17 cellular contexts compared by ENCODE assay signal in the genomic region with DNA sequence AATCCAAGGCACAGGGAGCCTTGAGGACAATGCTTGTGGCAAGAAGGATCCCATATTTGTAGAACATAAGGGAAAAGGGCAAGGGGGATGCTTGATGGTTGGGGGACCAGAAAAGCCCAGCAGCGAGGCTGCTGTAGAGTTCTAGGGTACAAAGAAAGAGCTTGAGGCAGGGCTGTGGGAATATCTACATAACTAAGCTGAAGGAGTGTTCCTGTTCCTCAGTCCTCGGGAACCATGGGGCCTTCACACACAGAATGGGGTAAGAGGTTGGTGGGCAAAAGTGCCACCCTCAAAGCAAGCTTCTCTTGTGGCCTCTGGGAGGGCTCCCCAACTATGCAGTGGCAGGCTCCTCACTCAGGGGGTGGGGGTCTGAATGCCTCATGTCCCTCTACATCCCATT. TPM values are rescaled to one million over a fixed set of nuclear protein-coding genes. Genes with fewer than 3 reads are reported as not detected.
DNase-seq lines count a peak whose midpoint lies in the region; ATAC-seq and TF ChIP-seq lines count a peak whose summit lies in the region.
"Had no signal": no experiment of that assay in that cellular context is flagged by ENCODE, and none has a peak within 500 bp of the region (broad histone marks: within the 10 kb centered on the region; RNA-seq: fewer than 3 reads in every experiment).

No MANE protein-coding gene starts in this region.

- no peaks in the 10 kb centered on the region for H3K9me2 ChIP-seq in GM23338 (ENCODE audit: insufficient read depth)

- no peak overlapping the region for H3K4me3 Mint-ChIP-seq in GM23338
- H3K4me3 Mint-ChIP-seq in WTC11, result no peak overlapping the region
- H3K4me3 Mint-ChIP-seq: CD4-positive, alpha-beta T cell had no signal

- H2AFZ ChIP-seq in GM23338, result no peak overlapping the region
- H2AFZ ChIP-seq: GM23248 had no signal

- CTCF ChIA-PET in WTC11 (lab: Charles Lee), result interaction anchor here (0.6 to 1.2 kb wide), 3 partner anchors 17 to 278 kb away, joined by 3 to 4 read pairs (median 3); no protein-coding TSS in a partner anchor

- H3K4me3 ChIP-seq in GM23338, result no peak overlapping the region
- peak overlapping the region in 2 of 59 donors; percentile 27 to 32 for H3K4me3 ChIP-seq in dorsolateral prefrontal cortex
- no peak overlapping the region for H3K4me3 ChIP-seq in breast epithelium
- H3K4me3 ChIP-seq: A549, GM23248, K562 had no signal

- H3K79me2 ChIP-seq in GM23338 (replicated peaks; ENCODE audit: insufficient read depth), result no peaks in the 10 kb centered on the region

- POLR2A ChIA-PET in WTC11 (lab: Charles Lee), result interaction anchor here (0.6 kb wide), 1 partner anchor 23 kb away, joined by 6 read pairs; no protein-coding TSS in a partner anchor

- H3F3A ChIP-seq in GM23338 (replicated peaks; ENCODE audit: low read depth), result no peaks in the 10 kb centered on the region

- peaks cover 27% of the 10 kb centered on the region for H3K4me1 ChIP-seq in GM23338 (ENCODE audit: insufficient read depth)
- no peaks in the 10 kb centered on the region for H3K4me1 ChIP-seq in breast epithelium
- H3K4me1 ChIP-seq: A549, Caco-2 had no signal

- no peaks in the 10 kb centered on the region for H4K20me1 ChIP-seq in GM23338 (replicated peaks; ENCODE audit: insufficient read depth)

- no peak for TF ChIP-seq CTCF in GM23338 (conservative IDR thresholded peaks at IDR 0.05; ENCODE audit: low read depth in 2 of 2)
- no peak for TF ChIP-seq CTCF in WTC11 (IDR thresholded peaks at IDR 0.05)
- TF ChIP-seq CTCF in dorsolateral prefrontal cortex (IDR thresholded peaks at IDR 0.05 in 54 of 56, conservative IDR thresholded peaks at IDR 0.05 in 2 of 56; ENCODE audit: low read depth in 1 of 56, partially characterized antibody in 56 of 56), result no peak
- no peak for TF ChIP-seq CTCF in breast epithelium (IDR thresholded peaks at IDR 0.05)

- H3K4me2 ChIP-seq in GM23338, result peak overlapping the region; percentile 2
- H3K4me2 ChIP-seq: A549 had no signal

- H3K36me3 ChIP-seq in GM23338 (ENCODE audit: insufficient read depth) (no peaks in the 10 kb centered on the region), breast epithelium (no peaks in the 10 kb centered on the region)

- H3K36me3 Mint-ChIP-seq in GM23338 (ENCODE audit: low read depth) (peaks cover 10% of the 10 kb centered on the region; the same call in 2 of the 3 replicates), WTC11 (peaks cover 13% of the 10 kb centered on the region)

- H3K27ac ChIP-seq in GM23338 (ENCODE audit: low read depth), result peak overlapping the region; percentile 32; the same call in 1 of the 2 replicates
- H3K27ac ChIP-seq in dorsolateral prefrontal cortex, result peak overlapping the region in 50 of 59 donors; percentile 4 to 97 (median 76)
- H3K27ac ChIP-seq in substantia nigra (ENCODE audit: low read depth, low read length, poor library complexity, severe bottlenecking), result peak overlapping the region; percentile 69
- H3K27ac ChIP-seq in breast epithelium, result no peak overlapping the region
- H3K27ac ChIP-seq: 22Rv1, A549, C4-2B, GM23248 had no signal

- peak overlapping the region; percentile 31 for H3K27ac Mint-ChIP-seq in GM23338
- H3K27ac Mint-ChIP-seq in WTC11, result peak overlapping the region; percentile 87
- H3K27ac Mint-ChIP-seq: CD4-positive, alpha-beta T cell had no signal

- H3K27me3 ChIP-seq in GM23338 (ENCODE audit: insufficient read depth) (peaks cover under 1% of the 10 kb centered on the region; the same call in 1 of the 2 replicates), dorsolateral prefrontal cortex (peaks cover 0 to 28% (median 0%) of the 10 kb centered on the region in 45 donors), breast epithelium (no peaks in the 10 kb centered on the region)

- intact Hi-C loops in dorsolateral prefrontal cortex (cut with DNase I) (no loop called here), left colon (cut with DNase I, micrococcal nuclease) (no loop called here), breast epithelium (cut with DNase I; ENCODE audit: low total_unique reads) (no loop called here)

- H3K27me3 Mint-ChIP-seq in GM23338 (ENCODE audit: insufficient read depth, low read depth, poor library complexity) (peaks cover 5% of the 10 kb centered on the region), WTC11 (ENCODE audit: low read depth) (0 out of 2 replicates have a peak, but pooled peaks cover 4% of the 10 kb centered on the region)

- no peaks in the 10 kb centered on the region for H3K9me3 ChIP-seq in breast epithelium
- H3K9me3 ChIP-seq: A549 had no signal

- H3K9me3 Mint-ChIP-seq in GM23338 (peaks cover 13% of the 10 kb centered on the region; the same call in 2 of the 3 replicates), WTC11 (peaks cover 15% of the 10 kb centered on the region)
- H3K9me3 Mint-ChIP-seq: CD4-positive, alpha-beta T cell had no signal

- H3K4me1 Mint-ChIP-seq in GM23338 (peaks cover 25% of the 10 kb centered on the region), WTC11 (peaks cover 37% of the 10 kb centered on the region)

- TF ChIP-seq POLR2A in breast epithelium (IDR thresholded peaks at IDR 0.05), result no peak

- ATAC-seq in GM23338, result peak; percentile 57
- peak; percentile 57 for ATAC-seq in WTC11
- ATAC-seq in HG03095 (IDR thresholded peaks at IDR 0.05; ENCODE audit: unreplicated experiment), result no peak
- ATAC-seq in left colon, result no peak
- ATAC-seq: A549, K562 had no signal

- DNase-seq in GM23338 (ENCODE audit: low spot score) (no peak), WTC11 (ENCODE audit: low spot score) (no peak), dorsolateral prefrontal cortex (no peak), substantia nigra (lab: John Stamatoyannopoulos, UW) (no peak), left colon (no peak), breast epithelium (ENCODE audit: low spot score in 2 of 2) (no peak)
- DNase-seq: AML-193; Caco-2; CD4-positive, alpha-beta T cell; GM23248; H7; IMR-90 had no signal

TF ChIP-seq in GM23338, 12 proteins besides CTCF, POLR2A, EP300 and RAD21:
- TF ChIP-seq POLR2AphosphoS5 (IDR thresholded peaks at IDR 0.05; ENCODE audit: low read depth) (no peak), JUNB (IDR thresholded peaks at IDR 0.05; ENCODE audit: unreplicated experiment) (no peak), STAT1 (IDR thresholded peaks at IDR 0.05; ENCODE audit: unreplicated experiment) (no peak), CREB1 (CRISPR knock-in tag; IDR thresholded peaks at IDR 0.05; ENCODE audit: low read depth) (no peak)
TF ChIP-seq in GM23338: peak in this region for 0.

TF ChIP-seq in WTC11, 78 proteins besides CTCF, POLR2A, EP300 and RAD21 (continues in another document):
- TF ChIP-seq, protein P1, sequence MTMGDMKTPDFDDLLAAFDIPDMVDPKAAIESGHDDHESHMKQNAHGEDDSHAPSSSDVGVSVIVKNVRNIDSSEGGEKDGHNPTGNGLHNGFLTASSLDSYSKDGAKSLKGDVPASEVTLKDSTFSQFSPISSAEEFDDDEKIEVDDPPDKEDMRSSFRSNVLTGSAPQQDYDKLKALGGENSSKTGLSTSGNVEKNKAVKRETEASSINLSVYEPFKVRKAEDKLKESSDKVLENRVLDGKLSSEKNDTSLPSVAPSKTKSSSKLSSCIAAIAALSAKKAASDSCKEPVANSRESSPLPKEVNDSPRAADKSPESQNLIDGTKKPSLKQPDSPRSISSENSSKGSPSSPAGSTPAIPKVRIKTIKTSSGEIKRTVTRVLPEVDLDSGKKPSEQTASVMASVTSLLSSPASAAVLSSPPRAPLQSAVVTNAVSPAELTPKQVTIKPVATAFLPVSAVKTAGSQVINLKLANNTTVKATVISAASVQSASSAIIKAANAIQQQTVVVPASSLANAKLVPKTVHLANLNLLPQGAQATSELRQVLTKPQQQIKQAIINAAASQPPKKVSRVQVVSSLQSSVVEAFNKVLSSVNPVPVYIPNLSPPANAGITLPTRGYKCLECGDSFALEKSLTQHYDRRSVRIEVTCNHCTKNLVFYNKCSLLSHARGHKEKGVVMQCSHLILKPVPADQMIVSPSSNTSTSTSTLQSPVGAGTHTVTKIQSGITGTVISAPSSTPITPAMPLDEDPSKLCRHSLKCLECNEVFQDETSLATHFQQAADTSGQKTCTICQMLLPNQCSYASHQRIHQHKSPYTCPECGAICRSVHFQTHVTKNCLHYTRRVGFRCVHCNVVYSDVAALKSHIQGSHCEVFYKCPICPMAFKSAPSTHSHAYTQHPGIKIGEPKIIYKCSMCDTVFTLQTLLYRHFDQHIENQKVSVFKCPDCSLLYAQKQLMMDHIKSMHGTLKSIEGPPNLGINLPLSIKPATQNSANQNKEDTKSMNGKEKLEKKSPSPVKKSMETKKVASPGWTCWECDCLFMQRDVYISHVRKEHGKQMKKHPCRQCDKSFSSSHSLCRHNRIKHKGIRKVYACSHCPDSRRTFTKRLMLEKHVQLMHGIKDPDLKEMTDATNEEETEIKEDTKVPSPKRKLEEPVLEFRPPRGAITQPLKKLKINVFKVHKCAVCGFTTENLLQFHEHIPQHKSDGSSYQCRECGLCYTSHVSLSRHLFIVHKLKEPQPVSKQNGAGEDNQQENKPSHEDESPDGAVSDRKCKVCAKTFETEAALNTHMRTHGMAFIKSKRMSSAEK (CRISPR knock-in tag; IDR thresholded peaks at IDR 0.05; ENCODE audit: borderline replicate concordance), result no peak
- TF ChIP-seq GABPB1 (CRISPR knock-in tag; IDR thresholded peaks at IDR 0.05), result no peak
- TF ChIP-seq NFE2L1 (CRISPR knock-in tag; IDR thresholded peaks at IDR 0.05), result no peak
- TF ChIP-seq, protein P2, sequence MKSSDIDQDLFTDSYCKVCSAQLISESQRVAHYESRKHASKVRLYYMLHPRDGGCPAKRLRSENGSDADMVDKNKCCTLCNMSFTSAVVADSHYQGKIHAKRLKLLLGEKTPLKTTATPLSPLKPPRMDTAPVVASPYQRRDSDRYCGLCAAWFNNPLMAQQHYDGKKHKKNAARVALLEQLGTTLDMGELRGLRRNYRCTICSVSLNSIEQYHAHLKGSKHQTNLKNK (CRISPR knock-in tag; IDR thresholded peaks at IDR 0.05), result no peak
- TF ChIP-seq SOX15 (CRISPR knock-in tag; IDR thresholded peaks at IDR 0.05), result no peak
- no peak for TF ChIP-seq ZNF121 (CRISPR knock-in tag; IDR thresholded peaks at IDR 0.05)
- no peak for TF ChIP-seq ZNF317 (CRISPR knock-in tag; IDR thresholded peaks at IDR 0.05; ENCODE audit: borderline replicate concordance, low read depth)

RNA-seq across cellular contexts. Expression of a gene that starts 6.5 kb away (rescaled TPM):
- total RNA-seq in GM23338 (2014; rRNA removed; shearing (Covaris generic)), result 6.4 and 8.6 TPM in 2 replicates
- 12.8 TPM in 2 replicates for polyA plus RNA-seq in GM23338 (2016; fragmentation: Nextera tagmentation; extraction: Ambion mirVana)
- 4.0 to 6.7 TPM (median 5.9 TPM) in 3 replicates for total RNA-seq in WTC11 (2021)
- 100 to 1,000 TPM in 5 of 120 experiments, 10 to 100 TPM in 114, 1 to 10 TPM in 1; 9.0 to 172 (median 40.6) TPM for total RNA-seq in dorsolateral prefrontal cortex
- 10 to 100 TPM; 27.6 to 37.4 TPM for total RNA-seq in left colon
- total RNA-seq in breast epithelium, result 10 to 100 TPM; 31.1 to 49.5 (median 35.0) TPM
- total RNA-seq: GM23248 had no signal
- polyA plus RNA-seq: GM23248 had no signal

Comparison
In these comparisons a context has a peak if more than half of its experiments do, and no peak if none do; other contexts are left out.
1. ATAC-seq: peak in GM23338 (single experiment) and WTC11 (single experiment); none in HG03095 (single experiment) and left colon (single experiment).
2. H3K27ac ChIP-seq: peak in GM23338 (single experiment), dorsolateral prefrontal cortex (50 of 59) and substantia nigra (single experiment); none in breast epithelium (0 of 2).